21 cellular contexts compared by ENCODE assay signal in genomic region chr7:25408861-25409260, GRCh38.
"Had no signal": no experiment of that assay in that cellular context is flagged by ENCODE, and none has a peak within 500 bp of the region (broad histone marks: within the 10 kb centered on the region; RNA-seq: fewer than 3 reads in every experiment).

No MANE protein-coding gene starts in this region.

- H3K27ac ChIP-seq: coronary artery, heart left ventricle, neutrophil, skin epidermis, testis had no signal

- H3K36me3 ChIP-seq: heart left ventricle, neutrophil, sigmoid colon, transverse colon had no signal

- ATAC-seq: heart left ventricle; left lobe of liver; mucosa of descending colon; naive thymus-derived CD8-positive, alpha-beta T cell; stimulated activated naive B cell treated with anti-CD40 and anti-IgM and Interleukin-4, amounts not matched to agents 10 μg/mL and 1 μg/mL and 100 μg/mL, for 72 hours; stimulated activated naive CD8-positive, alpha-beta T cell treated with anti-CD3 and anti-CD28 coated beads, Interleukin-15, amount 100 ng/mL, for 72 hours had no signal

- H3K4me1 ChIP-seq: heart left ventricle, testis, transverse colon had no signal

- FAIRE-seq: frontal cortex, islet of Langerhans had no signal

- DNase-seq: effector CD4-positive, alpha-beta T cell; endodermal cell; heart left ventricle; kidney glomerular epithelial cell; mammary epithelial cell; mucosa of descending colon; naive thymus-derived CD8-positive, alpha-beta T cell; posterior cingulate gyrus; sigmoid colon; stimulated activated CD4-positive, alpha-beta T cell treated with anti-CD3 and anti-CD28 coated beads, Interleukin-2, amount 100 ng/mL, for 24 hours; stimulated activated CD4-positive, alpha-beta T cell treated with anti-CD3 and anti-CD28 coated beads, Interleukin-4, amount 100 ng/mL, for 4 hours; stimulated activated naive B cell treated with anti-CD40 and anti-IgM and Interleukin-4, amounts not matched to agents 10 μg/mL and 1 μg/mL and 100 μg/mL, for 72 hours; stimulated activated naive CD8-positive, alpha-beta T cell treated with anti-CD3 and anti-CD28 coated beads, Interleukin-15, amount 100 ng/mL, for 72 hours; testis; transverse colon had no signal

- H3K9me3 ChIP-seq: heart left ventricle, mucosa of descending colon, neutrophil, sigmoid colon, testis, transverse colon had no signal

- H3K27ac Mint-ChIP-seq: endodermal cell; naive thymus-derived CD8-positive, alpha-beta T cell; stimulated activated naive B cell treated with anti-CD40 and anti-IgM and Interleukin-4, amounts not matched to agents 10 μg/mL and 1 μg/mL and 100 μg/mL, for 72 hours; stimulated activated naive CD8-positive, alpha-beta T cell treated with anti-CD3 and anti-CD28 coated beads, Interleukin-15, amount 100 ng/mL, for 72 hours had no signal

- H3K36me3 Mint-ChIP-seq: naive thymus-derived CD8-positive, alpha-beta T cell; stimulated activated naive B cell treated with anti-CD40 and anti-IgM and Interleukin-4, amounts not matched to agents 10 μg/mL and 1 μg/mL and 100 μg/mL, for 72 hours had no signal

- H3K4me3 ChIP-seq: coronary artery, heart left ventricle, mucosa of descending colon, sigmoid colon, skin epidermis, testis, transverse colon had no signal

- H3K9me3 Mint-ChIP-seq: endodermal cell; naive thymus-derived CD8-positive, alpha-beta T cell; stimulated activated naive B cell treated with anti-CD40 and anti-IgM and Interleukin-4, amounts not matched to agents 10 μg/mL and 1 μg/mL and 100 μg/mL, for 72 hours; stimulated activated naive CD8-positive, alpha-beta T cell treated with anti-CD3 and anti-CD28 coated beads, Interleukin-15, amount 100 ng/mL, for 72 hours had no signal

- H3K27me3 ChIP-seq: sigmoid colon, testis, transverse colon had no signal

- H3K4me1 Mint-ChIP-seq: endodermal cell; naive thymus-derived CD8-positive, alpha-beta T cell; stimulated activated naive CD8-positive, alpha-beta T cell treated with anti-CD3 and anti-CD28 coated beads, Interleukin-15, amount 100 ng/mL, for 72 hours had no signal

- H3K4me3 Mint-ChIP-seq: endodermal cell; naive thymus-derived CD8-positive, alpha-beta T cell; stimulated activated naive B cell treated with anti-CD40 and anti-IgM and Interleukin-4, amounts not matched to agents 10 μg/mL and 1 μg/mL and 100 μg/mL, for 72 hours; stimulated activated naive CD8-positive, alpha-beta T cell treated with anti-CD3 and anti-CD28 coated beads, Interleukin-15, amount 100 ng/mL, for 72 hours had no signal
